8 cellular contexts compared by ENCODE assay signal in genomic region chr14:31560759-31561154, GRCh38. TPM values are rescaled to one million over a fixed set of nuclear protein-coding genes. Genes with fewer than 3 reads are reported as not detected.
DNase-seq lines count a peak whose midpoint lies in the region; ATAC-seq, FAIRE-seq and TF ChIP-seq lines count a peak whose summit lies in the region.

No MANE protein-coding gene starts in this region.

- WGBS in right lobe of liver (ENCODE audit: insufficient coverage, low coverage, low lambda C conversion rate, missing lambda C conversion rate): 41% methylated on average over 7 of the region's 7 CpGs

- DNase-seq in amniotic epithelial cell (ENCODE audit: low read depth) (peak; percentile 45), right lobe of liver (no peak), urothelium cell line (ENCODE audit: low spot score) (peak; percentile 7), GM03348 (ENCODE audit: low spot score) (no peak), iPS-NIHi7 (ENCODE audit: extremely low spot score) (no peak), Ammon's horn (ENCODE audit: low spot score) (no peak)

- H3K36me3 ChIP-seq in right lobe of liver: no peaks in the 10 kb centered on the region

- peak overlapping the region; percentile 77 to 87 (median 82) for H3K27ac ChIP-seq in right lobe of liver

- no peak for TF ChIP-seq POLR2A in right lobe of liver (IDR thresholded peaks at IDR 0.05)

- intact Hi-C loops in right lobe of liver (cut with DNase I): no loop called here

- no peaks in the 10 kb centered on the region for H3K4me1 ChIP-seq in right lobe of liver

- H3K4me3 ChIP-seq in right lobe of liver: peak overlapping the region; percentile 69 to 92 (median 86)

- H3K27me3 ChIP-seq in right lobe of liver: no peaks in the 10 kb centered on the region

- no peaks in the 10 kb centered on the region for H3K9me3 ChIP-seq in right lobe of liver

- no peak for FAIRE-seq in urothelium cell line (lab: Jason Lieb, UNC)

- TF ChIP-seq CTCF in right lobe of liver (IDR thresholded peaks at IDR 0.05): no peak

- ATAC-seq in GM18498 (IDR thresholded peaks at IDR 0.05; ENCODE audit: unreplicated experiment) (peak; percentile 4), HG03159 (IDR thresholded peaks at IDR 0.05; ENCODE audit: unreplicated experiment) (peak; percentile 12), right lobe of liver (peak; percentile 9 to 21 (median 14))

RNA-seq across cellular contexts. Expression of gene NUBPL, which starts 0.4 kb away (rescaled TPM):
- total RNA-seq in right lobe of liver: 1 to 10 TPM; 6.3 to 9.5 (median 7.2) TPM

Comparison
In these comparisons a context has a peak if more than half of its experiments do, and no peak if none do; other contexts are left out.
1. DNase-seq: peak in amniotic epithelial cell (single experiment) and urothelium cell line (single experiment); none in right lobe of liver (0 of 3), GM03348 (single experiment), iPS-NIHi7 (single experiment) and Ammon's horn (single experiment).
2. Peak in every context shown above with its lines, with median percentiles within 50 percentile points of each other: ATAC-seq.